1 cellular context compared by ENCODE assay signal in the genomic region with DNA sequence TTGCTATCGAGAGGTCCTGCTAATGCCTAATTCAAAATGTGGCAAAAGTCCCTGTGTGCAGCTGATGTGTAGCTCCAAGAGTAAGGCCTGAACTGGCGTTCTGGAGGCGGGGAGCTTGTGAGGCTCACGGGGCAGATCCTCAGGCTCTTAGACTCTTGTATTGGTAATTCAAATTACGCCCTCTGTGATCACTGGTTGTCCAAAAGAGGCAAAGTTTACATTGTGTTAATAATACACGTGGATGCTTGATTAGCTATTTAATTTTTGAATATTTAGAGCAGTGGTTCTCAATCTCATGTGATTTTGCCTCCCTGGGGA.
TF ChIP-seq lines count a peak whose summit lies in the region.

No MANE protein-coding gene starts in this region.

TF ChIP-seq in GM23338, 12 proteins besides CTCF, POLR2A, EP300 and RAD21 (continued from another document):
- TF ChIP-seq EZH2phosphoT487 (IDR thresholded peaks at IDR 0.05; ENCODE audit: unreplicated experiment), result no peak
